ENCODE assay signal across 7 cellular contexts in the genomic region with DNA sequence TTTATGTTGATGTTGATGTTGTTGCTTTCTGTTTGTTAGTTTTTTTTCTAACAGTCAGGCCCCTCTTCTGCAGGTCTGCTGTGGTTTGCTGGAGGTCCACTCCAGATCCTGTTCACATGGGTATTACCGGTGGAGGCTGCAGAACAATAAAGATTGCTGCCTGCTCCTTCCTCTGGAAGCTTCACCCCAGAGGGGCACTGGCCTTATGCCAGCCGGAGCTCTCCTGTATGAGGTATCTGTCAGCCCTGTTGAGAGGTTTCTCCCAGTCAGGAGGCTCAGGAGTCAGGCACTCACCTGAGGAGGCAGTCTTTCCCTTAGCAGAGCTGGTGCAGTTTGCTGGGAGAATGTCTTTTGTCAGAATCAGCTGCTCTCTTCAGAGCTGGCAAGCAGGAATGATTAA. TPM values are rescaled to one million over a fixed set of nuclear protein-coding genes. Genes with fewer than 3 reads are reported as not detected.
"Had no signal": no experiment of that assay in that cellular context is flagged by ENCODE, and none has a peak within 500 bp of the region (broad histone marks: within the 10 kb centered on the region; RNA-seq: fewer than 3 reads in every experiment).

No MANE protein-coding gene starts in this region.

- H3K4me3 ChIP-seq: K562 had no signal

- DNase-seq: IMR-90, KBM-7 had no signal

- ATAC-seq: HepG2, K562 had no signal

- H3K27ac ChIP-seq: HL-60 had no signal

RNA-seq across cellular contexts. Expression of gene CDX4, which starts 34.7 kb away (rescaled TPM):
- total RNA-seq: HepG2, HT-29, HT1080, IMR-90, K562 had no signal
